ENCODE assay signal across 9 cellular contexts in genomic region chr5:139389701-139390638, GRCh38. TPM values are rescaled to one million over a fixed set of nuclear protein-coding genes. Genes with fewer than 3 reads are reported as not detected.
DNase-seq lines count a peak whose midpoint lies in the region; ATAC-seq and TF ChIP-seq lines count a peak whose summit lies in the region.
"Had no signal": no experiment of that assay in that cellular context is flagged by ENCODE, and none has a peak within 500 bp of the region (broad histone marks: within the 10 kb centered on the region; RNA-seq: fewer than 3 reads in every experiment).

MZB1 (minus strand) TSS chr5:139389913; CDS start chr5:139389856, 57 bp downstream.

- no peaks in the 10 kb centered on the region for H3K4me1 ChIP-seq in endodermal cell (ENCODE audit: control insufficient read depth, insufficient read depth, low read length)
- peaks cover under 1 to 71% (median 52%) of the 10 kb centered on the region in 4 donors for H3K4me1 ChIP-seq in transverse colon

- H3K4me3 ChIP-seq in endodermal cell (ENCODE audit: low read length), result no peak within 1 kb of the TSS
- peak within 1 kb of the TSS in 3 of 4 donors; percentile 30 to 45 (median 32) for H3K4me3 ChIP-seq in transverse colon

- H3K4me1 Mint-ChIP-seq in T-cell, result peaks cover 39 to 60% (median 59%) of the 10 kb centered on the region in 3 donors
- peaks cover 16% of the 10 kb centered on the region for H3K4me1 Mint-ChIP-seq in endodermal cell

- CTCF ChIA-PET in T-cell (lab: Charles Lee), result no interaction called here

- H3K27me3 Mint-ChIP-seq in T-cell (no peaks in the 10 kb centered on the region), endodermal cell (ENCODE audit: insufficient read depth) (peaks cover 21% of the 10 kb centered on the region)

- DNase-seq in T-cell (peak in 33 of 34 experiments; percentile 22 to 75 (median 59)), endodermal cell (peak; percentile 47), transverse colon (peak; percentile 77), kidney glomerular epithelial cell (lab: John Stamatoyannopoulos, UW) (no peak), dermis blood vessel endothelial cell (no peak), A172 (ENCODE audit: low spot score) (no peak)

- H3K4me3 Mint-ChIP-seq in T-cell (peak within 1 kb of the TSS in 2 of 3 donors; percentile 43 to 89), endodermal cell (no peak within 1 kb of the TSS)

- 88 to 90% methylated on average over 3 to 10 of the region's 11 CpGs for WGBS in endodermal cell (ENCODE audit: insufficient coverage in 1 of 2, insufficient read length in 1 of 2), 2 experiments
- WGBS in transverse colon (ENCODE audit: low coverage in 1 of 2), 2 donors, result 80 to 100% methylated on average over 1 to 10 of the region's 11 CpGs

- H3K9me3 ChIP-seq in endodermal cell (ENCODE audit: control insufficient read depth, low read length) (no peaks in the 10 kb centered on the region), transverse colon (no peaks in the 10 kb centered on the region)
- H3K9me3 ChIP-seq: neutrophil had no signal

- peak within 1 kb of the TSS; percentile 79 to 84 for H3K27ac Mint-ChIP-seq in T-cell
- H3K27ac Mint-ChIP-seq in endodermal cell, result no peak within 1 kb of the TSS

- ATAC-seq in GM18873 (IDR thresholded peaks at IDR 0.05; ENCODE audit: low FRiP score, unreplicated experiment) (peak; percentile 34), HG02798 (IDR thresholded peaks at IDR 0.05; ENCODE audit: poor library complexity, unreplicated experiment) (peak; percentile 49), T-cell (replicated peaks in 1 of 4) (peak in 3 of 4 experiments; percentile 7 to 30 (median 27))

- intact Hi-C loops in transverse colon (cut with DNase I; ENCODE audit: low total_unique reads), result no loop called here

- no peak within 1 kb of the TSS for H3K9ac ChIP-seq in endodermal cell (ENCODE audit: extremely low read depth, low read length, poor library complexity, severe bottlenecking)

- H3K27ac ChIP-seq in endodermal cell (ENCODE audit: low read depth, low read length), result no peak within 1 kb of the TSS
- H3K27ac ChIP-seq in transverse colon, result peak within 1 kb of the TSS; percentile 81 to 87 (median 82)
- H3K27ac ChIP-seq: neutrophil had no signal

- H3K9me3 Mint-ChIP-seq in T-cell (no peaks in the 10 kb centered on the region), endodermal cell (no peaks in the 10 kb centered on the region)

- POLR2A ChIA-PET in T-cell (lab: Charles Lee), result no interaction called here

- peaks cover 23% of the 10 kb centered on the region for H3K27me3 ChIP-seq in endodermal cell (ENCODE audit: control insufficient read depth, insufficient read depth, low read length, poor library complexity, severe bottlenecking)
- peaks cover 21% of the 10 kb centered on the region for H3K27me3 ChIP-seq in transverse colon

- no peak for TF ChIP-seq EP300 in transverse colon (IDR thresholded peaks at IDR 0.05; ENCODE audit: low read depth)

- H3K36me3 Mint-ChIP-seq in T-cell, result no peaks in the 10 kb centered on the region
- H3K36me3 Mint-ChIP-seq in endodermal cell (ENCODE audit: low read depth), result no peaks in the 10 kb centered on the region

- TF ChIP-seq CTCF in endodermal cell (conservative IDR thresholded peaks at IDR 0.05) (no peak), transverse colon (IDR thresholded peaks at IDR 0.05) (no peak)

- in situ Hi-C loops in transverse colon (cut with MboI; ENCODE audit: low pct_ligation_motif_present in 1 of 4, low pct_unique_long_range_greater_than_20kb in 1 of 4, low sequenced_read_pairs in 3 of 4), result no loop called here

- TF ChIP-seq POLR2A in transverse colon (IDR thresholded peaks at IDR 0.05), result peak; percentile 20

- H3K36me3 ChIP-seq in endodermal cell (ENCODE audit: control insufficient read depth, insufficient read depth, low read length), result no peaks in the 10 kb centered on the region
- H3K36me3 ChIP-seq in transverse colon, result no peaks in the 10 kb centered on the region
- H3K36me3 ChIP-seq: neutrophil had no signal

RNA-seq across cellular contexts. Expression of gene MZB1, which starts in this region (rescaled TPM):
- total RNA-seq in T-cell (1 to 10 TPM; 2.2 to 6.5 (median 5.0) TPM), endodermal cell (under 1 TPM; 0.57 to 0.60 TPM), transverse colon (10 to 100 TPM in 1 of 4 donors, 1 to 10 TPM in 1, not detected in 2; 4.0 to 39.2 TPM), dermis blood vessel endothelial cell (0.14 TPM in 1 of 2 replicates, not detected in the other)
- polyA plus RNA-seq in endodermal cell (2013, experiment 1 of 2), result not detected
- polyA plus RNA-seq in endodermal cell (2013, experiment 2 of 2), result 0.50 TPM
- total RNA-seq in A172 (2014; rRNA removed; shearing (Covaris generic)), result not detected in 2 replicates

Comparison
In these comparisons a context has a peak if more than half of its experiments do, and no peak if none do; other contexts are left out.
1. Peak in DNase-seq in endodermal cell; RNA of the gene not detected or under 1 TPM.
2. DNase-seq: peak in T-cell (33 of 34) and transverse colon (single experiment); none in kidney glomerular epithelial cell (single experiment), dermis blood vessel endothelial cell (single experiment) and A172 (single experiment).
3. Peak in every context shown above with its lines, with median percentiles within 50 percentile points of each other: ATAC-seq.